In genomic region chr5:126938461-126938860, GRCh38 we compare ENCODE assay signal across 16 cellular contexts.
DNase-seq lines count a peak whose midpoint lies in the region; ATAC-seq and TF ChIP-seq lines count a peak whose summit lies in the region.
"Had no signal": no experiment of that assay in that cellular context is flagged by ENCODE, and none has a peak within 500 bp of the region (broad histone marks: within the 10 kb centered on the region; RNA-seq: fewer than 3 reads in every experiment).

No MANE protein-coding gene starts in this region.

- H3K27ac ChIP-seq in brain microvascular endothelial cell = peak overlapping the region; percentile 36
- H3K27ac ChIP-seq: ascending aorta, C4-2B, epithelial cell of prostate had no signal

- H3K36me3 ChIP-seq in brain microvascular endothelial cell (replicated peaks) (no peaks in the 10 kb centered on the region), MG63 (no peaks in the 10 kb centered on the region)
- H3K36me3 ChIP-seq: ascending aorta had no signal

- H3K4me3 Mint-ChIP-seq in HFFc6 (peak overlapping the region; percentile 33), endothelial cell (ENCODE audit: unreplicated experiment) (no peak overlapping the region)
- H3K4me3 Mint-ChIP-seq: stimulated activated naive CD8-positive, alpha-beta T cell treated with anti-CD3 and anti-CD28 coated beads, Interleukin-15, Interleukin-2, amounts not matched to agents 100 ng/mL and 50 ng/mL, for 24 hours had no signal

- in situ Hi-C loops in brain microvascular endothelial cell (cut with HindIII; ENCODE audit: low pct_ligation_motif_present, low sequenced_read_pairs) = no loop called here

- H3K4me3 ChIP-seq in AG04449 (ENCODE audit: low read depth, low read length) (no peak overlapping the region), brain microvascular endothelial cell (ENCODE audit: low read depth, low read length) (no peak overlapping the region), MG63 (no peak overlapping the region)
- H3K4me3 ChIP-seq: ascending aorta had no signal

- H3K36me3 Mint-ChIP-seq in HFFc6 (ENCODE audit: low read depth) (no peaks in the 10 kb centered on the region), endothelial cell (ENCODE audit: low read depth, unreplicated experiment) (no peaks in the 10 kb centered on the region)

- POLR2A ChIA-PET in AG04449 (lab: Yijun Ruan, JAX) = no interaction called here

- CTCF ChIA-PET in AG04449 (lab: Yijun Ruan, JAX) = no interaction called here

- H3K27ac Mint-ChIP-seq in HFFc6 (peak overlapping the region; percentile 64), endothelial cell (ENCODE audit: unreplicated experiment) (no peak overlapping the region)
- H3K27ac Mint-ChIP-seq: stimulated activated naive CD8-positive, alpha-beta T cell treated with anti-CD3 and anti-CD28 coated beads, Interleukin-15, Interleukin-2, amounts not matched to agents 100 ng/mL and 50 ng/mL, for 24 hours had no signal

- H3K4me1 Mint-ChIP-seq in HFFc6 (ENCODE audit: low read depth) (peaks cover 38% of the 10 kb centered on the region), endothelial cell (ENCODE audit: unreplicated experiment) (peaks cover 22% of the 10 kb centered on the region)

- H3K27me3 ChIP-seq in brain microvascular endothelial cell (replicated peaks) (no peaks in the 10 kb centered on the region), MG63 (no peaks in the 10 kb centered on the region)
- H3K27me3 ChIP-seq: ascending aorta had no signal

- TF ChIP-seq CTCF in AG04449 (IDR thresholded peaks at IDR 0.05; ENCODE audit: insufficient read depth, low read length, missing control alignments) = no peak
- TF ChIP-seq CTCF in HFFc6 (IDR thresholded peaks at IDR 0.05) = no peak
- no peak for TF ChIP-seq CTCF in brain microvascular endothelial cell (IDR thresholded peaks at IDR 0.05; ENCODE audit: low read depth, low read length, missing control alignments)
- no peak for TF ChIP-seq CTCF in endothelial cell (IDR thresholded peaks at IDR 0.05; ENCODE audit: unreplicated experiment)

- H3K27me3 Mint-ChIP-seq in HFFc6 (ENCODE audit: insufficient read depth) = no peaks in the 10 kb centered on the region
- no peaks in the 10 kb centered on the region for H3K27me3 Mint-ChIP-seq in endothelial cell (ENCODE audit: unreplicated experiment)
- H3K27me3 Mint-ChIP-seq: stimulated activated naive CD8-positive, alpha-beta T cell treated with anti-CD3 and anti-CD28 coated beads, Interleukin-15, Interleukin-2, amounts not matched to agents 100 ng/mL and 50 ng/mL, for 24 hours had no signal

- no peak for ATAC-seq in GM21717 (IDR thresholded peaks at IDR 0.05; ENCODE audit: unreplicated experiment)

- DNase-seq in AG04449 (ENCODE audit: low read depth, low spot score) = peak; percentile 46
- peak; percentile 71 for DNase-seq in HFFc6
- DNase-seq in brain microvascular endothelial cell = peak; percentile 31
- DNase-seq in hepatic stellate cell (ENCODE audit: low spot score) = peak; percentile 64
- DNase-seq in endothelial cell (ENCODE audit: low spot score) = no peak
- DNase-seq in MG63 = no peak
- no peak for DNase-seq in CD1c-positive myeloid dendritic cell (ENCODE audit: extremely low spot score)
- DNase-seq: activated T-cell treated with anti-CD3 and anti-CD28 coated beads, Interleukin-2, amount 50 U/mL, for 48 hours; GF-D8; KG1; stimulated activated CD4-positive, alpha-beta T cell treated with anti-CD3 and anti-CD28 coated beads, Interleukin-4, amount 100 ng/mL, for 24 hours had no signal

- no peaks in the 10 kb centered on the region for H3K9me3 ChIP-seq in MG63
- H3K9me3 ChIP-seq: ascending aorta had no signal

- H3K9me3 Mint-ChIP-seq in HFFc6 (no peaks in the 10 kb centered on the region), endothelial cell (ENCODE audit: unreplicated experiment) (no peaks in the 10 kb centered on the region)
- H3K9me3 Mint-ChIP-seq: stimulated activated naive CD8-positive, alpha-beta T cell treated with anti-CD3 and anti-CD28 coated beads, Interleukin-15, Interleukin-2, amounts not matched to agents 100 ng/mL and 50 ng/mL, for 24 hours had no signal

Comparison
In these comparisons a context has a peak if more than half of its experiments do, and no peak if none do; other contexts are left out.
1. DNase-seq: peak in AG04449 (single experiment), HFFc6 (single experiment), brain microvascular endothelial cell (single experiment) and hepatic stellate cell (single experiment); none in endothelial cell (single experiment), MG63 (single experiment) and CD1c-positive myeloid dendritic cell (single experiment).